ENCODE assay signal across 15 cellular contexts in the genomic region with DNA sequence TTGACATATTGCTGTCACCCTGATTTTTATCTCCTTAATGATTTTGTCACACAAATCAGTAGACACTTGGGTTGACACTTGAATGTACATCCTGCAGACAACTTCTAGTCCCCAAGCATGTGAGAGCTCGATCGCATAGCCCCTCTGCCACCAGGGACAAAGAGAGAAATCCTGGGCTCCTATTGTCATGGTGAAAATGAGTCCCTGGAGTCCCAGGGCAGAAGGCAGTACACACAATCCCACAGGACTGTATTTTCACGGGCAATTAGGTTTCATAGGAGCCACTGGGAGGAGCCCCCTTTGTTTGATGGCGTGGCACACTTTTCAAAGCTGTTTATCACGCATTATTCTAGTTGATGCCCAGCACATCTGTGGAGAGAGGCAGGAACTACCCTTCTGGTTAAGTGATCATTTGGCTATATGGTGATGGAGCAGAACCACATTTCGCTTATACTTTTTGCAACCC.
"Had no signal": no experiment of that assay in that cellular context is flagged by ENCODE, and none has a peak within 500 bp of the region (broad histone marks: within the 10 kb centered on the region; RNA-seq: fewer than 3 reads in every experiment).

No MANE protein-coding gene starts in this region.

- H3K9me3 Mint-ChIP-seq: activated naive CD4-positive, alpha-beta T cell treated with anti-CD3 and anti-CD28 coated beads, Interleukin-2, amount 50 U/mL, for 72 hours; activated T-helper 17 cell treated with anti-CD3 and anti-CD28 coated beads, Interleukin-2, amount 50 U/mL, for 72 hours; naive B cell; stimulated activated naive B cell treated with anti-CD40 and anti-IgM and Interleukin-4, amounts not matched to agents 10 μg/mL and 1 μg/mL and 100 μg/mL, for 72 hours; WTC11 had no signal

- H3K36me3 Mint-ChIP-seq: activated naive CD4-positive, alpha-beta T cell treated with anti-CD3 and anti-CD28 coated beads, Interleukin-2, amount 50 U/mL, for 72 hours; naive B cell; stimulated activated naive B cell treated with anti-CD40 and anti-IgM and Interleukin-4, amounts not matched to agents 10 μg/mL and 1 μg/mL and 100 μg/mL, for 72 hours; WTC11 had no signal

- H3K4me3 ChIP-seq: heart right ventricle, lower lobe of right lung had no signal

- H3K4me3 Mint-ChIP-seq: activated T-helper 17 cell treated with anti-CD3 and anti-CD28 coated beads, Interleukin-2, amount 50 U/mL, for 72 hours; brain; naive B cell; stimulated activated naive B cell treated with anti-CD40 and anti-IgM and Interleukin-4, amounts not matched to agents 10 μg/mL and 1 μg/mL and 100 μg/mL, for 72 hours; WTC11 had no signal

- DNase-seq: activated T-cell treated with anti-CD3 and anti-CD28 coated beads, Interleukin-2, amount 50 U/mL, for 1 hour; aorta; heart right ventricle; left colon; lower lobe of right lung; naive B cell; stimulated activated CD4-positive, alpha-beta T cell treated with anti-CD3 and anti-CD28 coated beads, Interleukin-2, amount 100 ng/mL, for 48 hours; stimulated activated CD8-positive, alpha-beta memory T cell treated with anti-CD3 and anti-CD28 coated beads, Interleukin-4, amount 100 ng/mL, for 48 hours; stimulated activated naive B cell treated with anti-CD40 and anti-IgM and Interleukin-4, amounts not matched to agents 10 μg/mL and 1 μg/mL and 100 μg/mL, for 72 hours; T1000 had no signal

- H3K4me1 ChIP-seq: heart right ventricle had no signal

- H3K27ac Mint-ChIP-seq: activated naive CD4-positive, alpha-beta T cell treated with anti-CD3 and anti-CD28 coated beads, Interleukin-2, amount 50 U/mL, for 72 hours; activated T-helper 17 cell treated with anti-CD3 and anti-CD28 coated beads, Interleukin-2, amount 50 U/mL, for 72 hours; naive B cell; progenitor cell of endocrine pancreas; stimulated activated naive B cell treated with anti-CD40 and anti-IgM and Interleukin-4, amounts not matched to agents 10 μg/mL and 1 μg/mL and 100 μg/mL, for 72 hours; WTC11 had no signal

- H3K27me3 ChIP-seq: heart right ventricle had no signal

- H3K4me1 Mint-ChIP-seq: activated T-helper 17 cell treated with anti-CD3 and anti-CD28 coated beads, Interleukin-2, amount 50 U/mL, for 72 hours; naive B cell; stimulated activated naive B cell treated with anti-CD40 and anti-IgM and Interleukin-4, amounts not matched to agents 10 μg/mL and 1 μg/mL and 100 μg/mL, for 72 hours had no signal

- H3K27me3 Mint-ChIP-seq: brain, progenitor cell of endocrine pancreas had no signal

- H3K27ac ChIP-seq: heart right ventricle, lower lobe of right lung had no signal

- H3K9me3 ChIP-seq: heart right ventricle, lower lobe of right lung had no signal

- ATAC-seq: activated naive CD4-positive, alpha-beta T cell treated with anti-CD3 and anti-CD28 coated beads, Interleukin-2, amount 50 U/mL, for 72 hours; activated T-helper 17 cell treated with anti-CD3 and anti-CD28 coated beads, Interleukin-2, amount 50 U/mL, for 72 hours; left colon; stimulated activated naive B cell treated with anti-CD40 and anti-IgM and Interleukin-4, amounts not matched to agents 10 μg/mL and 1 μg/mL and 100 μg/mL, for 72 hours had no signal

- H3K36me3 ChIP-seq: heart right ventricle, lower lobe of right lung had no signal
